ENCODE assay signal across 8 cellular contexts in the genomic region with DNA sequence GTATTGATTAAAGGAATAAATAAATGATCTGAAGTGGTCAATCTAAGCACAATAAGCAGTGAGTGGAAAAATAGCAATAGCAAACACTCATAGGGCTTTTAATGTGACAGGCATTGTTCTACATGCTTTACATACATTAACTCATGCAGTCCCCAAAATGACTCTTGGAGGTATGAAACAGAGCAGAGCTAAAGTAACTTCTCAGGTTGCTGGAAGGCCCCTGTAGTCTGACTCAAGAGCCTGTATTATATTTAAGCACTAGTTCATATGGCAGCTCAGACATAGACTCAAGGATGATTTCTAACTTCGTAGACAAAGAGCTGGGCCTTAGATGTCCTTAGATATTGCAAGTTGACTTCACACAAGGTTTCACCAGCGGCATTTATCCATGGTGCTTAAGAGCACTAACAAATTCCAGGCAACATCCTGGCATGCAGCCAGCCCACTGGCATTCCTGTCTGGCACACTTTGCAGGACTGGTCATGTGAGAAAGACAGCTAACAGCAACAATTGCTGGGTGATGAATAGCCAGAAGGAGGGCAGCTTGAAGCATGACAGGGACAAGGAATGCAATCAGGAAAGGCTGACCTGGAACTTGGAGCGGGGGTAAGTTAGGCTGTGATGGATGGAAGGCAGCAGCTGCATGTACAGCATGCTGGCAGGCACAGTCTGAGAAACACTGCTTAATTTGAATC. TPM values are rescaled to one million over a fixed set of nuclear protein-coding genes. Genes with fewer than 3 reads are reported as not detected.
DNase-seq lines count a peak whose midpoint lies in the region; ATAC-seq, FAIRE-seq and TF ChIP-seq lines count a peak whose summit lies in the region.

No MANE protein-coding gene starts in this region.

- no peaks in the 10 kb centered on the region for H3K79me2 ChIP-seq in SK-N-SH (ENCODE audit: insufficient read depth)

- H2AFZ ChIP-seq in SK-N-SH (ENCODE audit: low read depth) = no peak overlapping the region

- no peak for TF ChIP-seq CTCF in SK-N-SH (IDR thresholded peaks at IDR 0.05)

- no peaks in the 10 kb centered on the region for H3K9me2 ChIP-seq in SK-N-SH

- no peaks in the 10 kb centered on the region for H3K36me3 ChIP-seq in SK-N-SH (replicated peaks in 1 of 2; ENCODE audit: control insufficient read depth in 1 of 2, insufficient read depth in 2 of 2, low read length in 1 of 2)

- TF ChIP-seq RAD21 in SK-N-SH (IDR thresholded peaks at IDR 0.05; ENCODE audit: low read length) = peak; percentile 32; the same call in 1 of the 2 replicates

- peak; percentile 86 to 90 for TF ChIP-seq EP300 in SK-N-SH (IDR thresholded peaks at IDR 0.05; ENCODE audit: borderline replicate concordance in 1 of 2, low read depth in 1 of 2, low read length in 1 of 2)

- H4K20me1 ChIP-seq in SK-N-SH (ENCODE audit: insufficient read depth) = no peaks in the 10 kb centered on the region

- no peaks in the 10 kb centered on the region for H3K9me3 ChIP-seq in SK-N-SH

- ATAC-seq in left cardiac atrium (peak; percentile 96 to 99), GM18519 (IDR thresholded peaks at IDR 0.05; ENCODE audit: low FRiP score, unreplicated experiment) (no peak), HG03159 (IDR thresholded peaks at IDR 0.05; ENCODE audit: unreplicated experiment) (no peak)

- no peak overlapping the region for H3K9ac ChIP-seq in SK-N-SH

- POLR2A ChIA-PET in SK-N-SH (lab: Yijun Ruan, JAX) = interaction anchor here (0.5 kb wide), 1 partner anchor 69 kb away, joined by 3 read pairs; no protein-coding TSS in a partner anchor

- DNase-seq in HTR-8/SVneo (ENCODE audit: insufficient read length, low spot score) = peak; percentile 98
- peak; percentile 66 for DNase-seq in SK-N-SH
- DNase-seq in left cardiac atrium = peak; percentile 84
- DNase-seq in smooth muscle cell of the brain vasculature (ENCODE audit: low read depth, low spot score) = peak; percentile 57
- no peak for DNase-seq in stimulated activated CD4-positive, alpha-beta T cell treated with anti-CD3 and anti-CD28 coated beads, Interleukin-2, amount 100 ng/mL, for 48 hours
- no peak for DNase-seq in effector CD4-positive, alpha-beta T cell

- WGBS in SK-N-SH (ENCODE audit: low lambda C conversion rate) = 19% methylated on average over 3 of the region's 3 CpGs

- H3K4me3 ChIP-seq in SK-N-SH (ENCODE audit: low read depth in 2 of 2, low read length in 1 of 2) = no peak overlapping the region

- peak overlapping the region; percentile 42 to 68; a peak in 3 of 4 replicates for H3K27ac ChIP-seq in SK-N-SH (ENCODE audit: low read depth in 2 of 2, low read length in 1 of 2)

- peaks cover 4 to 6% of the 10 kb centered on the region in 2 experiments; a peak in 2 of 4 replicates for H3K4me1 ChIP-seq in SK-N-SH (ENCODE audit: control insufficient read depth in 1 of 2, insufficient read depth in 2 of 2, low read depth in 1 of 2, low read length in 1 of 2)

- H3K4me2 ChIP-seq in SK-N-SH = peak overlapping the region; percentile 2; the same call in 1 of the 2 replicates

- CTCF ChIA-PET in SK-N-SH (lab: Yijun Ruan, JAX) = no interaction called here

- H3F3A ChIP-seq in SK-N-SH (replicated peaks; ENCODE audit: insufficient read depth) = peaks cover 20% of the 10 kb centered on the region

- intact Hi-C loops in left cardiac atrium (cut with DNase I) = no loop called here

- peak; percentile 100 for FAIRE-seq in HTR-8/SVneo (lab: Jason Lieb, UNC)

- H3K27me3 ChIP-seq in SK-N-SH (ENCODE audit: insufficient read depth) = no peaks in the 10 kb centered on the region

TF ChIP-seq in SK-N-SH, 30 proteins besides CTCF, POLR2A, EP300 and RAD21 (continues in another document):
- TF ChIP-seq TEAD4 (IDR thresholded peaks at IDR 0.05; ENCODE audit: borderline replicate concordance, insufficient read depth) = peak; percentile 98
- no peak for TF ChIP-seq MEF2A (IDR thresholded peaks at IDR 0.05; ENCODE audit: borderline replicate concordance, low read depth)
- TF ChIP-seq RXRA (IDR thresholded peaks at IDR 0.05; ENCODE audit: borderline replicate concordance, low read depth) = peak; percentile 79; the same call in 1 of the 2 replicates
- TF ChIP-seq YY1 (IDR thresholded peaks at IDR 0.05; ENCODE audit: low read depth) = no peak
- peak; percentile 59; the same call in 1 of the 2 replicates for TF ChIP-seq FOSL2 (IDR thresholded peaks at IDR 0.05; ENCODE audit: borderline replicate concordance, low read depth)
- TF ChIP-seq, protein P1, sequence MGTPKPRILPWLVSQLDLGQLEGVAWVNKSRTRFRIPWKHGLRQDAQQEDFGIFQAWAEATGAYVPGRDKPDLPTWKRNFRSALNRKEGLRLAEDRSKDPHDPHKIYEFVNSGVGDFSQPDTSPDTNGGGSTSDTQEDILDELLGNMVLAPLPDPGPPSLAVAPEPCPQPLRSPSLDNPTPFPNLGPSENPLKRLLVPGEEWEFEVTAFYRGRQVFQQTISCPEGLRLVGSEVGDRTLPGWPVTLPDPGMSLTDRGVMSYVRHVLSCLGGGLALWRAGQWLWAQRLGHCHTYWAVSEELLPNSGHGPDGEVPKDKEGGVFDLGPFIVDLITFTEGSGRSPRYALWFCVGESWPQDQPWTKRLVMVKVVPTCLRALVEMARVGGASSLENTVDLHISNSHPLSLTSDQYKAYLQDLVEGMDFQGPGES (IDR thresholded peaks at IDR 0.05; ENCODE audit: low read depth, low read length) = no peak
- TF ChIP-seq, protein P2, sequence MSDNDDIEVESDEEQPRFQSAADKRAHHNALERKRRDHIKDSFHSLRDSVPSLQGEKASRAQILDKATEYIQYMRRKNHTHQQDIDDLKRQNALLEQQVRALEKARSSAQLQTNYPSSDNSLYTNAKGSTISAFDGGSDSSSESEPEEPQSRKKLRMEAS (IDR thresholded peaks at IDR 0.05; ENCODE audit: low read depth) = peak; percentile 77
- peak; percentile 77; the same call in 1 of the 2 replicates for TF ChIP-seq FOXM1 (IDR thresholded peaks at IDR 0.05; ENCODE audit: low read depth)
- TF ChIP-seq GATA2 (CRISPR knock-in tag; IDR thresholded peaks at IDR 0.05) = peak; percentile 23; the same call in 1 of the 2 replicates
- peak; percentile 83 for TF ChIP-seq MXI1 (IDR thresholded peaks at IDR 0.05; ENCODE audit: low read depth, low read length)
- TF ChIP-seq POLR2AphosphoS5 (IDR thresholded peaks at IDR 0.05; ENCODE audit: low read depth, low read length) = peak; percentile 93
- TF ChIP-seq SIN3A (IDR thresholded peaks at IDR 0.05; ENCODE audit: borderline replicate concordance, low read depth, low read length) = peak; percentile 95
- TF ChIP-seq NRF1 (IDR thresholded peaks at IDR 0.05; ENCODE audit: low read depth, low read length) = no peak
- TF ChIP-seq, protein P3, sequence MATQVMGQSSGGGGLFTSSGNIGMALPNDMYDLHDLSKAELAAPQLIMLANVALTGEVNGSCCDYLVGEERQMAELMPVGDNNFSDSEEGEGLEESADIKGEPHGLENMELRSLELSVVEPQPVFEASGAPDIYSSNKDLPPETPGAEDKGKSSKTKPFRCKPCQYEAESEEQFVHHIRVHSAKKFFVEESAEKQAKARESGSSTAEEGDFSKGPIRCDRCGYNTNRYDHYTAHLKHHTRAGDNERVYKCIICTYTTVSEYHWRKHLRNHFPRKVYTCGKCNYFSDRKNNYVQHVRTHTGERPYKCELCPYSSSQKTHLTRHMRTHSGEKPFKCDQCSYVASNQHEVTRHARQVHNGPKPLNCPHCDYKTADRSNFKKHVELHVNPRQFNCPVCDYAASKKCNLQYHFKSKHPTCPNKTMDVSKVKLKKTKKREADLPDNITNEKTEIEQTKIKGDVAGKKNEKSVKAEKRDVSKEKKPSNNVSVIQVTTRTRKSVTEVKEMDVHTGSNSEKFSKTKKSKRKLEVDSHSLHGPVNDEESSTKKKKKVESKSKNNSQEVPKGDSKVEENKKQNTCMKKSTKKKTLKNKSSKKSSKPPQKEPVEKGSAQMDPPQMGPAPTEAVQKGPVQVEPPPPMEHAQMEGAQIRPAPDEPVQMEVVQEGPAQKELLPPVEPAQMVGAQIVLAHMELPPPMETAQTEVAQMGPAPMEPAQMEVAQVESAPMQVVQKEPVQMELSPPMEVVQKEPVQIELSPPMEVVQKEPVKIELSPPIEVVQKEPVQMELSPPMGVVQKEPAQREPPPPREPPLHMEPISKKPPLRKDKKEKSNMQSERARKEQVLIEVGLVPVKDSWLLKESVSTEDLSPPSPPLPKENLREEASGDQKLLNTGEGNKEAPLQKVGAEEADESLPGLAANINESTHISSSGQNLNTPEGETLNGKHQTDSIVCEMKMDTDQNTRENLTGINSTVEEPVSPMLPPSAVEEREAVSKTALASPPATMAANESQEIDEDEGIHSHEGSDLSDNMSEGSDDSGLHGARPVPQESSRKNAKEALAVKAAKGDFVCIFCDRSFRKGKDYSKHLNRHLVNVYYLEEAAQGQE (IDR thresholded peaks at IDR 0.05; ENCODE audit: low read depth, low read length) = peak; percentile 92
- TF ChIP-seq FOXJ3 (CRISPR knock-in tag; IDR thresholded peaks at IDR 0.05) = peak; percentile 78
- TF ChIP-seq, protein P4, sequence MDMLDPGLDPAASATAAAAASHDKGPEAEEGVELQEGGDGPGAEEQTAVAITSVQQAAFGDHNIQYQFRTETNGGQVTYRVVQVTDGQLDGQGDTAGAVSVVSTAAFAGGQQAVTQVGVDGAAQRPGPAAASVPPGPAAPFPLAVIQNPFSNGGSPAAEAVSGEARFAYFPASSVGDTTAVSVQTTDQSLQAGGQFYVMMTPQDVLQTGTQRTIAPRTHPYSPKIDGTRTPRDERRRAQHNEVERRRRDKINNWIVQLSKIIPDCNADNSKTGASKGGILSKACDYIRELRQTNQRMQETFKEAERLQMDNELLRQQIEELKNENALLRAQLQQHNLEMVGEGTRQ (IDR thresholded peaks at IDR 0.05; ENCODE audit: borderline replicate concordance, low read depth, low read length) = no peak
- no peak for TF ChIP-seq EZH2phosphoT487 (IDR thresholded peaks at IDR 0.05; ENCODE audit: borderline replicate concordance, low read depth)
- TF ChIP-seq TAF1 (IDR thresholded peaks at IDR 0.05; ENCODE audit: borderline replicate concordance, low read depth, low read length) = no peak
- peak; percentile 100 for TF ChIP-seq NFIC (IDR thresholded peaks at IDR 0.05; ENCODE audit: borderline replicate concordance)
- peak; percentile 98 for TF ChIP-seq TCF12 (IDR thresholded peaks at IDR 0.05)
- TF ChIP-seq GABPA (IDR thresholded peaks at IDR 0.05; ENCODE audit: low read depth) = no peak; the same call in 1 of the 2 replicates

RNA-seq across cellular contexts. Expression of a gene that starts 22.9 kb away (rescaled TPM):
- 39.5 and 46.1 TPM in 2 replicates for polyA plus RNA-seq in SK-N-SH (2012; rRNA removed)
- polyA plus RNA-seq in SK-N-SH (2012; cell fraction: cytosol; rRNA removed) = 62.4 and 89.8 TPM in 2 replicates
- polyA plus RNA-seq in SK-N-SH (2012; cell fraction: nucleus; rRNA removed) = 18.5 and 45.8 TPM in 2 replicates
- 100 to 1,000 TPM; 173 to 176 TPM for total RNA-seq in left cardiac atrium

Comparison
In these comparisons a context has a peak if more than half of its experiments do, and no peak if none do; other contexts are left out.
1. DNase-seq: peak in HTR-8/SVneo (single experiment), SK-N-SH (single experiment), left cardiac atrium (single experiment) and smooth muscle cell of the brain vasculature (single experiment); none in stimulated activated CD4-positive, alpha-beta T cell treated with anti-CD3 and anti-CD28 coated beads, Interleukin-2, amount 100 ng/mL, for 48 hours (0 of 2) and effector CD4-positive, alpha-beta T cell (single experiment).
2. ATAC-seq: peak in left cardiac atrium (2 of 2); none in GM18519 (single experiment) and HG03159 (single experiment).